In the genomic region with DNA sequence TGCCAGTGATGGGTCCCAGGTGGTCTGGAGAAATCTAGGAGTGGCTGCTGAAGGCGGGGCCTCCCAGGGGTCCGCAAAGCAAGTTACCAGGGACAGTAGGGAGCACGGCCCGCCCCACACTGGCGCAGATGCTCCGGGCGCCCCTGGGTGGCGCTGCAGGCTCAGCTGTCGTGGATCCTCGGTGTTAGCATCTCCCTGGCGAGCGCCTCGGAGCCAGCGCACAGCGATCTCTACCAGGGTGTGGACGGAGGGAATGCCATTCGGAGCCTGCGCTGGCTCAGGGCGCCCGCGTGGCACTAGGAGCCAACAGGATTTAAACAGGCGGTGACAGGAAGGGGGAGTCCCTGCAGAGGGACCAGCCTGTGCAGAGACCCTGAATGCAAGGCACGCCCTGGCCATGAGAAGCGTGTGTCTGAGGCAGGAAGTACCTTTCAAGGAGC, we compare ENCODE assay signal across 8 cellular contexts. TPM values are rescaled to one million over a fixed set of nuclear protein-coding genes. Genes with fewer than 3 reads are reported as not detected.
DNase-seq lines count a peak whose midpoint lies in the region; ATAC-seq and TF ChIP-seq lines count a peak whose summit lies in the region.

No MANE protein-coding gene starts in this region.

- peak overlapping the region in 1 of 7 donors; percentile 72 for H3K27ac Mint-ChIP-seq in CD4-positive, alpha-beta memory T cell
- H3K27ac Mint-ChIP-seq in activated T-helper 2 cell treated with anti-CD3 and anti-CD28 coated beads, Interferon-gamma antibody, Interleukin-2, Interleukin-4, amounts not matched to agents 10 μg/mL and 5 μg/mL and 100 μg/mL, durations not matched to agents 14 hours and 24 hours and 36 hours: no peak overlapping the region

- POLR2A ChIA-PET in CD4-positive, alpha-beta memory T cell (lab: Charles Lee; ENCODE audit: partially characterized antibody): interaction anchor here (1.4 kb wide), 1 partner anchor 211 kb away, joined by 4 read pairs; no protein-coding TSS in a partner anchor

- CTCF ChIA-PET in CD4-positive, alpha-beta memory T cell (lab: Charles Lee; ENCODE audit: partially characterized antibody): interaction anchor here (0.7 to 5.0 kb wide), 13 partner anchors 10 to 239 kb away, joined by 3 to 36 read pairs (median 4); partner anchors contain the start of gene FADS3

- TF ChIP-seq CTCF in foreskin keratinocyte (conservative IDR thresholded peaks at IDR 0.05): peak; percentile 95
- TF ChIP-seq CTCF in neutrophil (IDR thresholded peaks at IDR 0.05): peak; percentile 70

- H3K27me3 Mint-ChIP-seq in CD4-positive, alpha-beta memory T cell: peaks cover 2 to 6% of the 10 kb centered on the region in 2 donors
- H3K27me3 Mint-ChIP-seq in activated T-helper 2 cell treated with anti-CD3 and anti-CD28 coated beads, Interferon-gamma antibody, Interleukin-2, Interleukin-4, amounts not matched to agents 10 μg/mL and 5 μg/mL and 100 μg/mL, durations not matched to agents 14 hours and 24 hours and 36 hours (ENCODE audit: low read depth): no peaks in the 10 kb centered on the region

- H3K9ac ChIP-seq in subcutaneous abdominal adipose tissue (ENCODE audit: low read length in 5 of 5): peak overlapping the region in 3 of 5 donors; percentile 34 to 52 (median 43)

- H3K9me3 ChIP-seq in CD4-positive, alpha-beta memory T cell (ENCODE audit: control insufficient read depth in 1 of 2, low read length in 2 of 2): no peaks in the 10 kb centered on the region
- no peaks in the 10 kb centered on the region for H3K9me3 ChIP-seq in neutrophil
- no peaks in the 10 kb centered on the region for H3K9me3 ChIP-seq in subcutaneous abdominal adipose tissue (ENCODE audit: control insufficient read depth in 5 of 5, low read length in 5 of 5)

- H3K27me3 ChIP-seq in CD4-positive, alpha-beta memory T cell (ENCODE audit: insufficient read depth, low read length): no peaks in the 10 kb centered on the region
- H3K27me3 ChIP-seq in foreskin keratinocyte (peaks cover 8% of the 10 kb centered on the region), neutrophil (peaks cover 32% of the 10 kb centered on the region), subcutaneous abdominal adipose tissue (ENCODE audit: control insufficient read depth in 5 of 5, insufficient read depth in 4 of 5, low read length in 5 of 5) (no peaks in the 10 kb centered on the region)

- no peak overlapping the region for H3K4me3 ChIP-seq in CD4-positive, alpha-beta memory T cell (ENCODE audit: low read length in 2 of 2)
- no peak overlapping the region for H3K4me3 ChIP-seq in neutrophil (ENCODE audit: low read depth in 1 of 2, low read length in 1 of 2)
- H3K4me3 ChIP-seq in subcutaneous abdominal adipose tissue (ENCODE audit: low read depth in 1 of 5, low read length in 5 of 5): peak overlapping the region in 2 of 5 donors; percentile 28 to 34

- peak overlapping the region in 6 of 8 donors; percentile 62 to 80 (median 68) for H3K4me3 Mint-ChIP-seq in CD4-positive, alpha-beta memory T cell
- peak overlapping the region; percentile 67 for H3K4me3 Mint-ChIP-seq in activated T-helper 2 cell treated with anti-CD3 and anti-CD28 coated beads, Interferon-gamma antibody, Interleukin-2, Interleukin-4, amounts not matched to agents 10 μg/mL and 5 μg/mL and 100 μg/mL, durations not matched to agents 14 hours and 24 hours and 36 hours (ENCODE audit: low read depth)

- H3K27ac ChIP-seq in CD4-positive, alpha-beta memory T cell (ENCODE audit: low read depth, low read length): no peak overlapping the region
- no peak overlapping the region for H3K27ac ChIP-seq in foreskin keratinocyte
- H3K27ac ChIP-seq in neutrophil: no peak overlapping the region
- H3K27ac ChIP-seq in subcutaneous abdominal adipose tissue (ENCODE audit: low read depth, low read length): peak overlapping the region; percentile 33

- H3K36me3 ChIP-seq in CD4-positive, alpha-beta memory T cell (ENCODE audit: insufficient read depth, low read length): no peaks in the 10 kb centered on the region
- H3K36me3 ChIP-seq in neutrophil (no peaks in the 10 kb centered on the region), subcutaneous abdominal adipose tissue (ENCODE audit: control insufficient read depth in 5 of 5, insufficient read depth in 5 of 5, low read length in 5 of 5) (peaks cover 0 to 29% (median 19%) of the 10 kb centered on the region in 5 donors)

- DNase-seq in CD4-positive, alpha-beta memory T cell: peak; percentile 48 to 64 (median 55)
- DNase-seq in Kasumi-1 (lab: John Stamatoyannopoulos, UW) (peak; percentile 71 to 79), RPMI7951 (ENCODE audit: low read depth) (peak; percentile 75), foreskin keratinocyte (peak in 1 of 2 donors; percentile 65)
- peak; percentile 61 for DNase-seq in activated T-helper 2 cell treated with anti-CD3 and anti-CD28 coated beads, Interferon-gamma antibody, Interleukin-2, Interleukin-4, amounts not matched to agents 10 μg/mL and 5 μg/mL and 100 μg/mL, durations not matched to agents 14 hours and 24 hours and 36 hours (ENCODE audit: low spot score)

- H3K4me1 Mint-ChIP-seq in CD4-positive, alpha-beta memory T cell: peaks cover 4 to 7% (median 5%) of the 10 kb centered on the region in 4 donors
- peaks cover 4% of the 10 kb centered on the region for H3K4me1 Mint-ChIP-seq in activated T-helper 2 cell treated with anti-CD3 and anti-CD28 coated beads, Interferon-gamma antibody, Interleukin-2, Interleukin-4, amounts not matched to agents 10 μg/mL and 5 μg/mL and 100 μg/mL, durations not matched to agents 14 hours and 24 hours and 36 hours (ENCODE audit: low read depth)

- peaks cover 4% of the 10 kb centered on the region for H3K4me1 ChIP-seq in CD4-positive, alpha-beta memory T cell (ENCODE audit: insufficient read depth, low read length)
- H3K4me1 ChIP-seq in foreskin keratinocyte: no peaks in the 10 kb centered on the region
- no peaks in the 10 kb centered on the region for H3K4me1 ChIP-seq in neutrophil (ENCODE audit: control insufficient read depth in 1 of 2, insufficient read depth in 1 of 2, low read depth in 1 of 2, low read length in 1 of 2)
- peaks cover 0 to 44% (median 31%) of the 10 kb centered on the region in 5 donors for H3K4me1 ChIP-seq in subcutaneous abdominal adipose tissue (ENCODE audit: control insufficient read depth in 5 of 5, insufficient read depth in 5 of 5, low read length in 5 of 5)

- H3K36me3 Mint-ChIP-seq in CD4-positive, alpha-beta memory T cell: no peaks in the 10 kb centered on the region
- peaks cover under 1% of the 10 kb centered on the region for H3K36me3 Mint-ChIP-seq in activated T-helper 2 cell treated with anti-CD3 and anti-CD28 coated beads, Interferon-gamma antibody, Interleukin-2, Interleukin-4, amounts not matched to agents 10 μg/mL and 5 μg/mL and 100 μg/mL, durations not matched to agents 14 hours and 24 hours and 36 hours (ENCODE audit: low read depth)

- intact Hi-C loops in CD4-positive, alpha-beta memory T cell (cut with micrococcal nuclease): loop anchor here (1.0 kb wide), 2 partner anchors 211 to 237 kb away; no protein-coding TSS in a partner anchor
- intact Hi-C loops in activated T-helper 2 cell treated with anti-CD3 and anti-CD28 coated beads, Interferon-gamma antibody, Interleukin-2, Interleukin-4, amounts not matched to agents 10 μg/mL and 5 μg/mL and 100 μg/mL, durations not matched to agents 14 hours and 24 hours and 36 hours (cut with micrococcal nuclease): loop anchor here (1.0 kb wide), 3 partner anchors 26 to 237 kb away; no protein-coding TSS in a partner anchor

- ATAC-seq in GM21381 (IDR thresholded peaks at IDR 0.05; ENCODE audit: unreplicated experiment) (peak; percentile 66), foreskin keratinocyte (peak; percentile 87)

- no peaks in the 10 kb centered on the region for H3K9me3 Mint-ChIP-seq in CD4-positive, alpha-beta memory T cell
- no peaks in the 10 kb centered on the region for H3K9me3 Mint-ChIP-seq in activated T-helper 2 cell treated with anti-CD3 and anti-CD28 coated beads, Interferon-gamma antibody, Interleukin-2, Interleukin-4, amounts not matched to agents 10 μg/mL and 5 μg/mL and 100 μg/mL, durations not matched to agents 14 hours and 24 hours and 36 hours

RNA-seq across cellular contexts. Expression of gene FADS3, which starts 20.2 kb away (rescaled TPM):
- total RNA-seq in CD4-positive, alpha-beta memory T cell: 1 to 10 TPM; 5.9 to 7.8 TPM
- polyA plus RNA-seq in CD4-positive, alpha-beta memory T cell: 1 to 10 TPM; 2.9 to 3.0 TPM
- total RNA-seq in RPMI7951 (2014; rRNA removed; shearing (Covaris generic)): 60.9 and 65.1 TPM in 2 replicates
- 22.1 and 24.1 TPM in 2 replicates for total RNA-seq in activated T-helper 2 cell treated with anti-CD3 and anti-CD28 coated beads, Interferon-gamma antibody, Interleukin-2, Interleukin-4, amounts not matched to agents 10 μg/mL and 5 μg/mL and 100 μg/mL, durations not matched to agents 14 hours and 24 hours and 36 hours
- 7.1 and 7.9 TPM in 2 replicates for total RNA-seq in foreskin keratinocyte
- polyA plus RNA-seq in foreskin keratinocyte: 8.0 and 8.8 TPM in 2 replicates

RNA-seq across cellular contexts. Expression of gene FADS2, which starts 43.1 kb away (rescaled TPM):
- total RNA-seq in CD4-positive, alpha-beta memory T cell: under 1 TPM; 0.22 to 0.73 TPM
- polyA plus RNA-seq in CD4-positive, alpha-beta memory T cell: under 1 TPM; 0.06 to 0.94 TPM
- total RNA-seq in RPMI7951 (2014; rRNA removed; shearing (Covaris generic)): 42.3 and 48.8 TPM in 2 replicates
- total RNA-seq in activated T-helper 2 cell treated with anti-CD3 and anti-CD28 coated beads, Interferon-gamma antibody, Interleukin-2, Interleukin-4, amounts not matched to agents 10 μg/mL and 5 μg/mL and 100 μg/mL, durations not matched to agents 14 hours and 24 hours and 36 hours: 366 and 381 TPM in 2 replicates
- 517 and 543 TPM in 2 replicates for total RNA-seq in foreskin keratinocyte
- polyA plus RNA-seq in foreskin keratinocyte: 354 and 363 TPM in 2 replicates

RNA-seq across cellular contexts. Expression of gene RAB3IL1, which starts 46.2 kb away (rescaled TPM):
- under 1 TPM; 0.44 to 0.53 TPM for total RNA-seq in CD4-positive, alpha-beta memory T cell
- polyA plus RNA-seq in CD4-positive, alpha-beta memory T cell: not detected
- total RNA-seq in RPMI7951 (2014; rRNA removed; shearing (Covaris generic)): 0.84 and 1.7 TPM in 2 replicates
- 0.09 TPM in 1 of 2 replicates, not detected in the other for total RNA-seq in activated T-helper 2 cell treated with anti-CD3 and anti-CD28 coated beads, Interferon-gamma antibody, Interleukin-2, Interleukin-4, amounts not matched to agents 10 μg/mL and 5 μg/mL and 100 μg/mL, durations not matched to agents 14 hours and 24 hours and 36 hours
- 0.31 and 0.35 TPM in 2 replicates for total RNA-seq in foreskin keratinocyte
- 0.52 and 0.55 TPM in 2 replicates for polyA plus RNA-seq in foreskin keratinocyte

RNA-seq across cellular contexts. Expression of gene FADS1, which starts 54.4 kb away (rescaled TPM):
- 1 to 10 TPM; 1.7 to 2.2 TPM for total RNA-seq in CD4-positive, alpha-beta memory T cell
- under 1 TPM; 0.70 to 0.72 TPM for polyA plus RNA-seq in CD4-positive, alpha-beta memory T cell
- 40.8 and 50.6 TPM in 2 replicates for total RNA-seq in RPMI7951 (2014; rRNA removed; shearing (Covaris generic))
- 114 and 116 TPM in 2 replicates for total RNA-seq in activated T-helper 2 cell treated with anti-CD3 and anti-CD28 coated beads, Interferon-gamma antibody, Interleukin-2, Interleukin-4, amounts not matched to agents 10 μg/mL and 5 μg/mL and 100 μg/mL, durations not matched to agents 14 hours and 24 hours and 36 hours
- total RNA-seq in foreskin keratinocyte: 88.0 and 97.3 TPM in 2 replicates
- polyA plus RNA-seq in foreskin keratinocyte: 40.1 and 41.6 TPM in 2 replicates

Comparison
In these comparisons a context has a peak if more than half of its experiments do, and no peak if none do; other contexts are left out.
1. RNA of gene FADS2, which starts 43.1 kb away (total RNA-seq): 517 to 543 TPM in foreskin keratinocyte, 366 to 381 TPM in activated T-helper 2 cell treated with anti-CD3 and anti-CD28 coated beads, Interferon-gamma antibody, Interleukin-2, Interleukin-4, amounts not matched to agents 10 μg/mL and 5 μg/mL and 100 μg/mL, durations not matched to agents 14 hours and 24 hours and 36 hours and 42.3 to 48.8 TPM in RPMI7951; 0.22 to 0.73 TPM in CD4-positive, alpha-beta memory T cell; every median in the first group is over 10 times any median in the second.